In genomic region chr17:18256776-18257175, GRCh38 we compare ENCODE assay signal across 1 cellular context.
TF ChIP-seq lines count a peak whose summit lies in the region.

No MANE protein-coding gene starts in this region.

TF ChIP-seq in HepG2, 621 proteins besides CTCF, POLR2A, EP300 and RAD21:
- TF ChIP-seq TCF7 (IDR thresholded peaks at IDR 0.05; ENCODE audit: low read depth) (no peak), NFE2 (CRISPR knock-in tag; IDR thresholded peaks at IDR 0.05) (no peak), ZBTB8A (CRISPR knock-in tag; IDR thresholded peaks at IDR 0.05; ENCODE audit: borderline replicate concordance, low read depth) (no peak), KAT2B (IDR thresholded peaks at IDR 0.05; ENCODE audit: borderline replicate concordance, low read depth, low read length) (no peak), ZNF567 (CRISPR knock-in tag; IDR thresholded peaks at IDR 0.05; ENCODE audit: borderline replicate concordance) (no peak), NBN (conservative IDR thresholded peaks at IDR 0.05) (no peak), ZNF574 (CRISPR knock-in tag; IDR thresholded peaks at IDR 0.05) (no peak)
- TF ChIP-seq, protein P1, sequence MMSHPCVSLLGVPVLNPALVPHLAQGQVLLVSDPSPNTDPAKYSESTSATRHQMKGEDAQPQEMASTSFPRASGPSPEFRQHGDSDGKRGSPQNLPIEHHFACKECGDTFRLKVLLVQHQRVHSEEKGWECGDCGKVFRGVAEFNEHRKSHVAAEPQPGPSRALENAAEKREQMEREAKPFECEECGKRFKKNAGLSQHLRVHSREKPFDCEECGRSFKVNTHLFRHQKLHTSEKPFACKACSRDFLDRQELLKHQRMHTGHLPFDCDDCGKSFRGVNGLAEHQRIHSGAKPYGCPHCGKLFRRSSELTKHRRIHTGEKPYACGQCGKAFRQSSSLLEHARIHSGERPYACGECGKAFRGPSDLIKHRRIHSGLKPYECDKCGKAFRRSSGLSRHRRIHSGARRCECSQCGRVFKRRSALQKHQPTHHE (CRISPR knock-in tag; IDR thresholded peaks at IDR 0.05; ENCODE audit: borderline replicate concordance): no peak
